1 cellular context compared by ENCODE assay signal in the genomic region with DNA sequence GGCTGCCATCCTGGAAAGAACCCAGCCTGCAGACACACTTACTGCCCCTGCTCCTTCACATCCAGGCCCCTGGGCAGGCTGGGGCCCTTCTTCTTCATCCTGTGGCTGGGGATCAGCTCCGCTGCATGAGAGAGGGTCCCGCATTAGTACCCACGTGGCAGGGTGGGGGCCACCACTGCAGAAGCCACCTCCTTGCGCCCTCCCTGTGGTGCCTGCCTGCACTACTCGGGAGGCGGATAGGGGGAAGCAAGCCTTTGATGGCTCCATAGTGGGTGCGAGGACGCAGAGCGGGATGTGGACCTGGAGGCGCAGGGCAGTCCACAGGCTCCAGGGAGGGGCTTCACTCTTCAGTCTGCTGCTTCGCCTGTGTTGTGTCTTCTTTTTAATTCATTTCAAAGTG.
TF ChIP-seq lines count a peak whose summit lies in the region.

No MANE protein-coding gene starts in this region.

TF ChIP-seq in K562, 482 proteins besides CTCF, POLR2A, EP300 and RAD21:
- TF ChIP-seq ZNF79 (CRISPR knock-in tag; IDR thresholded peaks at IDR 0.05; ENCODE audit: low read depth) (no peak), CAMTA2 (CRISPR knock-in tag; conservative IDR thresholded peaks at IDR 0.05) (no peak), TSC22D4 (tag; IDR thresholded peaks at IDR 0.05) (no peak), HOXB6 (CRISPR knock-in tag; IDR thresholded peaks at IDR 0.05; ENCODE audit: borderline replicate concordance) (no peak), SMAD1 (IDR thresholded peaks at IDR 0.05; ENCODE audit: low read depth, low read length, partially characterized antibody) (no peak), POLR2G (IDR thresholded peaks at IDR 0.05; ENCODE audit: low read depth, low read length) (0 out of 2 replicates have a peak, but pooled peaks have one; percentile 19)
- TF ChIP-seq, protein P1, sequence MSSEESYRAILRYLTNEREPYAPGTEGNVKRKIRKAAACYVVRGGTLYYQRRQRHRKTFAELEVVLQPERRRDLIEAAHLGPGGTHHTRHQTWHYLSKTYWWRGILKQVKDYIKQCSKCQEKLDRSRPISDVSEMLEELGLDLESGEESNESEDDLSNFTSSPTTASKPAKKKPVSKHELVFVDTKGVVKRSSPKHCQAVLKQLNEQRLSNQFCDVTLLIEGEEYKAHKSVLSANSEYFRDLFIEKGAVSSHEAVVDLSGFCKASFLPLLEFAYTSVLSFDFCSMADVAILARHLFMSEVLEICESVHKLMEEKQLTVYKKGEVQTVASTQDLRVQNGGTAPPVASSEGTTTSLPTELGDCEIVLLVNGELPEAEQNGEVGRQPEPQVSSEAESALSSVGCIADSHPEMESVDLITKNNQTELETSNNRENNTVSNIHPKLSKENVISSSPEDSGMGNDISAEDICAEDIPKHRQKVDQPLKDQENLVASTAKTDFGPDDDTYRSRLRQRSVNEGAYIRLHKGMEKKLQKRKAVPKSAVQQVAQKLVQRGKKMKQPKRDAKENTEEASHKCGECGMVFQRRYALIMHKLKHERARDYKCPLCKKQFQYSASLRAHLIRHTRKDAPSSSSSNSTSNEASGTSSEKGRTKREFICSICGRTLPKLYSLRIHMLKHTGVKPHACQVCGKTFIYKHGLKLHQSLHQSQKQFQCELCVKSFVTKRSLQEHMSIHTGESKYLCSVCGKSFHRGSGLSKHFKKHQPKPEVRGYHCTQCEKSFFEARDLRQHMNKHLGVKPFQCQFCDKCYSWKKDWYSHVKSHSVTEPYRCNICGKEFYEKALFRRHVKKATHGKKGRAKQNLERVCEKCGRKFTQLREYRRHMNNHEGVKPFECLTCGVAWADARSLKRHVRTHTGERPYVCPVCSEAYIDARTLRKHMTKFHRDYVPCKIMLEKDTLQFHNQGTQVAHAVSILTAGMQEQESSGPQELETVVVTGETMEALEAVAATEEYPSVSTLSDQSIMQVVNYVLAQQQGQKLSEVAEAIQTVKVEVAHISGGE (CRISPR knock-in tag; IDR thresholded peaks at IDR 0.05), result no peak
- TF ChIP-seq, protein P2, sequence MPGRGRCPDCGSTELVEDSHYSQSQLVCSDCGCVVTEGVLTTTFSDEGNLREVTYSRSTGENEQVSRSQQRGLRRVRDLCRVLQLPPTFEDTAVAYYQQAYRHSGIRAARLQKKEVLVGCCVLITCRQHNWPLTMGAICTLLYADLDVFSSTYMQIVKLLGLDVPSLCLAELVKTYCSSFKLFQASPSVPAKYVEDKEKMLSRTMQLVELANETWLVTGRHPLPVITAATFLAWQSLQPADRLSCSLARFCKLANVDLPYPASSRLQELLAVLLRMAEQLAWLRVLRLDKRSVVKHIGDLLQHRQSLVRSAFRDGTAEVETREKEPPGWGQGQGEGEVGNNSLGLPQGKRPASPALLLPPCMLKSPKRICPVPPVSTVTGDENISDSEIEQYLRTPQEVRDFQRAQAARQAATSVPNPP (IDR thresholded peaks at IDR 0.05; ENCODE audit: borderline replicate concordance, insufficient read depth, insufficient read length), result no peak
- TF ChIP-seq, protein P3, sequence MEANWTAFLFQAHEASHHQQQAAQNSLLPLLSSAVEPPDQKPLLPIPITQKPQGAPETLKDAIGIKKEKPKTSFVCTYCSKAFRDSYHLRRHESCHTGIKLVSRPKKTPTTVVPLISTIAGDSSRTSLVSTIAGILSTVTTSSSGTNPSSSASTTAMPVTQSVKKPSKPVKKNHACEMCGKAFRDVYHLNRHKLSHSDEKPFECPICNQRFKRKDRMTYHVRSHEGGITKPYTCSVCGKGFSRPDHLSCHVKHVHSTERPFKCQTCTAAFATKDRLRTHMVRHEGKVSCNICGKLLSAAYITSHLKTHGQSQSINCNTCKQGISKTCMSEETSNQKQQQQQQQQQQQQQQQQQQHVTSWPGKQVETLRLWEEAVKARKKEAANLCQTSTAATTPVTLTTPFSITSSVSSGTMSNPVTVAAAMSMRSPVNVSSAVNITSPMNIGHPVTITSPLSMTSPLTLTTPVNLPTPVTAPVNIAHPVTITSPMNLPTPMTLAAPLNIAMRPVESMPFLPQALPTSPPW (CRISPR knock-in tag; IDR thresholded peaks at IDR 0.05), result no peak
